8 cellular contexts compared by ENCODE assay signal in genomic region chr1:66253330-66253921, GRCh38.
DNase-seq lines count a peak whose midpoint lies in the region; ATAC-seq, FAIRE-seq and TF ChIP-seq lines count a peak whose summit lies in the region.

No MANE protein-coding gene starts in this region.

- no peak overlapping the region for H3K4me3 ChIP-seq in adrenal gland
- H3K4me3 ChIP-seq in right atrium auricular region: no peak overlapping the region
- H3K4me3 ChIP-seq in small intestine (ENCODE audit: low read depth in 1 of 2, low read length in 2 of 2): no peak overlapping the region

- DNase-seq in DMS114 treated with DMSO at 0.1 percent for 48 hours (lab: John Stamatoyannopoulos, UW; ENCODE audit: unreplicated experiment) (peak; percentile 70), NCI-H2227 (lab: John Stamatoyannopoulos, UW; ENCODE audit: unreplicated experiment) (peak; percentile 74), adrenal gland (peak in 1 of 7 donors; percentile 31), right atrium auricular region (ENCODE audit: low spot score) (no peak), small intestine (peak; percentile 58), HK-2 (ENCODE audit: unreplicated experiment) (no peak)

- peak; percentile 78 for ATAC-seq in GM19035 (IDR thresholded peaks at IDR 0.05; ENCODE audit: unreplicated experiment)
- ATAC-seq in HG03135 (IDR thresholded peaks at IDR 0.05; ENCODE audit: unreplicated experiment): peak; percentile 69

- TF ChIP-seq CTCF in adrenal gland (IDR thresholded peaks at IDR 0.05): peak; percentile 58 to 92 (median 81)
- peak; percentile 42 to 86 for TF ChIP-seq CTCF in right atrium auricular region (IDR thresholded peaks at IDR 0.05)

- H3K27ac ChIP-seq in adrenal gland (no peak overlapping the region), right atrium auricular region (no peak overlapping the region), small intestine (ENCODE audit: low read depth in 1 of 2, low read length in 1 of 2) (no peak overlapping the region)

- intact Hi-C loops in adrenal gland (cut with DNase I): loop anchor here (2.0 to 10.0 kb wide), 3 partner anchors 193 to 471 kb away; no protein-coding TSS in a partner anchor

- H3K27me3 ChIP-seq in adrenal gland (no peaks in the 10 kb centered on the region), right atrium auricular region (no peaks in the 10 kb centered on the region), small intestine (ENCODE audit: control insufficient read depth in 2 of 2, insufficient read depth in 2 of 2, low read length in 2 of 2) (no peaks in the 10 kb centered on the region)

- H3K9me3 ChIP-seq in adrenal gland (replicated peaks in 1 of 3): no peaks in the 10 kb centered on the region
- H3K9me3 ChIP-seq in right atrium auricular region: no peaks in the 10 kb centered on the region
- H3K9me3 ChIP-seq in small intestine (ENCODE audit: control insufficient read depth, low read depth): no peaks in the 10 kb centered on the region

- peak; percentile 92 for FAIRE-seq in small intestine (lab: Jason Lieb, UNC)

- WGBS in adrenal gland, 4 donors: 0 to 4% (median 1%) methylated on average over 1 of the region's 1 CpG
- WGBS in small intestine, 3 donors: 0% methylated on average over 1 of the region's 1 CpG

- H3K4me1 ChIP-seq in adrenal gland (replicated peaks in 1 of 2) (no peaks in the 10 kb centered on the region), right atrium auricular region (peaks cover 0 to 5% of the 10 kb centered on the region in 2 donors), small intestine (ENCODE audit: control insufficient read depth in 2 of 2, insufficient read depth in 1 of 2, low read depth in 1 of 2, low read length in 1 of 2) (no peaks in the 10 kb centered on the region)

- no peak for TF ChIP-seq POLR2A in adrenal gland (IDR thresholded peaks at IDR 0.05)

- H3K36me3 ChIP-seq in adrenal gland (replicated peaks in 1 of 2): no peaks in the 10 kb centered on the region
- no peaks in the 10 kb centered on the region for H3K36me3 ChIP-seq in right atrium auricular region
- H3K36me3 ChIP-seq in small intestine (ENCODE audit: control insufficient read depth in 2 of 2, insufficient read depth in 2 of 2, low read length in 2 of 2): no peaks in the 10 kb centered on the region

Comparison
In these comparisons a context has a peak if more than half of its experiments do, and no peak if none do; other contexts are left out.
1. DNase-seq: peak in DMS114 treated with DMSO at 0.1 percent for 48 hours (single experiment), NCI-H2227 (single experiment) and small intestine (single experiment); none in right atrium auricular region (single experiment) and HK-2 (single experiment).